In the genomic region with DNA sequence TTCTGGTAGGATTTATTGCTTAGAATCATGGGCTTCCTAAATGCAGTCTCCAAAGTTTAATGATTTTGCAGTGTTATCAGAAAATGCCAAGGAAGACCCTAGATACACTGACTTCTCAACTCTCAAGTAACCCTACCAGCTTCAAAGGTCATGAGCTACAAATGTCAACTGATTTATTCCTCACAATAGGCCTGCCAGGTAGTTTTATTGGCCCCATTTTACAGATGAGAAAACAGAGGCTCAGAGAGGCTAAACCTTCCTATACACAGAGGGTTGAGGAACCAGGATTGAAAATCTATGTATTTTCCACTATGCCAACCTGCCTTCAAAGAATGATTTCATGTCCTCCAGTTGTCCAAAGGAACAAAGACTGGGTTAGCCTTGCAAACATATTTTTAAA, we compare ENCODE assay signal across 1 cellular context.
TF ChIP-seq lines count a peak whose summit lies in the region.

No MANE protein-coding gene starts in this region.

TF ChIP-seq in H1, 55 proteins besides CTCF, POLR2A, EP300 and RAD21 (continued from another document):
- TF ChIP-seq, protein P1, sequence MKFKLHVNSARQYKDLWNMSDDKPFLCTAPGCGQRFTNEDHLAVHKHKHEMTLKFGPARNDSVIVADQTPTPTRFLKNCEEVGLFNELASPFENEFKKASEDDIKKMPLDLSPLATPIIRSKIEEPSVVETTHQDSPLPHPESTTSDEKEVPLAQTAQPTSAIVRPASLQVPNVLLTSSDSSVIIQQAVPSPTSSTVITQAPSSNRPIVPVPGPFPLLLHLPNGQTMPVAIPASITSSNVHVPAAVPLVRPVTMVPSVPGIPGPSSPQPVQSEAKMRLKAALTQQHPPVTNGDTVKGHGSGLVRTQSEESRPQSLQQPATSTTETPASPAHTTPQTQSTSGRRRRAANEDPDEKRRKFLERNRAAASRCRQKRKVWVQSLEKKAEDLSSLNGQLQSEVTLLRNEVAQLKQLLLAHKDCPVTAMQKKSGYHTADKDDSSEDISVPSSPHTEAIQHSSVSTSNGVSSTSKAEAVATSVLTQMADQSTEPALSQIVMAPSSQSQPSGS (IDR thresholded peaks at IDR 0.05; ENCODE audit: low read length) = no peak
- no peak for TF ChIP-seq HDAC6 (IDR thresholded peaks at IDR 0.05; ENCODE audit: low read depth, low read length)
- peak; percentile 84 for TF ChIP-seq KDM1A (IDR thresholded peaks at IDR 0.05; ENCODE audit: borderline replicate concordance, low read length)
- no peak for TF ChIP-seq JUND (IDR thresholded peaks at IDR 0.05; ENCODE audit: low read length)
- no peak for TF ChIP-seq TEAD4 (IDR thresholded peaks at IDR 0.05; ENCODE audit: low read depth, low read length)
